13 cellular contexts compared by ENCODE assay signal in genomic region chr12:53386381-53386780, GRCh38. TPM values are rescaled to one million over a fixed set of nuclear protein-coding genes. Genes with fewer than 3 reads are reported as not detected.
DNase-seq lines count a peak whose midpoint lies in the region; ATAC-seq and TF ChIP-seq lines count a peak whose summit lies in the region.
"Not testable (repeated sequence)": the region's sequence is repeated elsewhere in the genome, so short reads cannot be mapped to it uniquely, and the experiment has no call there.
"Had no signal": no experiment of that assay in that cellular context is flagged by ENCODE, and none has a peak within 500 bp of the region (broad histone marks: within the 10 kb centered on the region; RNA-seq: fewer than 3 reads in every experiment).

No MANE protein-coding gene starts in this region.

- TF ChIP-seq POLR2A in breast epithelium (IDR thresholded peaks at IDR 0.05); gastroesophageal sphincter (IDR thresholded peaks at IDR 0.05): not testable (repeated sequence)

- ATAC-seq in GM23338; gastroesophageal sphincter; naive B cell (ENCODE audit: low read depth in 2 of 2); aorta (ENCODE audit: low FRiP score): not testable (repeated sequence)

- not testable (repeated sequence) for H2AFZ ChIP-seq in GM23338; SK-N-SH (ENCODE audit: low read depth)

- 93% methylated on average over 4 of the region's 5 CpGs for WGBS in SK-N-SH (ENCODE audit: low lambda C conversion rate)
- 87 to 100% methylated on average over 1 to 5 of the region's 5 CpGs for WGBS in gastroesophageal sphincter (ENCODE audit: low coverage in 1 of 2), 2 donors
- WGBS in aorta, 2 donors = 87 to 88% methylated on average over 5 of the region's 5 CpGs

- H3K79me2 ChIP-seq in GM23338 (replicated peaks; ENCODE audit: insufficient read depth) (peaks cover 100% of the 10 kb centered on the region), SK-N-SH (ENCODE audit: insufficient read depth) (peaks cover 100% of the 10 kb centered on the region)

- H3K4me2 ChIP-seq in GM23338 = not testable (repeated sequence)
- H3K4me2 ChIP-seq in SK-N-SH = peak overlapping the region; percentile 89

- H3K36me3 ChIP-seq in GM23338 (ENCODE audit: insufficient read depth) (peaks cover 31% of the 10 kb centered on the region; the same call in 1 of the 2 replicates), SK-N-SH (replicated peaks in 1 of 2; ENCODE audit: control insufficient read depth in 1 of 2, insufficient read depth in 2 of 2, low read length in 1 of 2) (peaks cover 14 to 45% of the 10 kb centered on the region in 2 experiments), gastroesophageal sphincter (peaks cover 0 to 49% of the 10 kb centered on the region in 2 donors), skeletal muscle tissue (ENCODE audit: control insufficient read depth in 3 of 3, insufficient read depth in 3 of 3, low read length in 3 of 3) (peaks cover 22 to 29% (median 27%) of the 10 kb centered on the region in 3 donors)
- H3K36me3 ChIP-seq in breast epithelium; aorta (ENCODE audit: control insufficient read depth in 1 of 2, insufficient read depth in 2 of 2, low read length in 1 of 2): not testable (repeated sequence)

- H3F3A ChIP-seq in GM23338 (replicated peaks; ENCODE audit: low read depth) = not testable (repeated sequence)
- peaks cover 47% of the 10 kb centered on the region for H3F3A ChIP-seq in SK-N-SH (replicated peaks; ENCODE audit: insufficient read depth)

- not testable (repeated sequence) for H3K27me3 Mint-ChIP-seq in GM23338 (ENCODE audit: insufficient read depth, low read depth, poor library complexity); activated T-helper 1 cell treated with anti-CD3 and anti-CD28 coated beads, Interleukin-12 subunit alpha, Interleukin-12 subunit beta, Interleukin-2, Interleukin-4 antibody, amounts not matched to agents 30 ng/mL and 10 ng/mL and 1 ng/mL, durations not matched to agents 14 hours and 24 hours and 36 hours (ENCODE audit: insufficient read depth); naive B cell

- H3K4me1 ChIP-seq in GM23338 (ENCODE audit: insufficient read depth) (peaks cover 11% of the 10 kb centered on the region), SK-N-SH (ENCODE audit: control insufficient read depth in 1 of 2, insufficient read depth in 2 of 2, low read depth in 1 of 2, low read length in 1 of 2) (peaks cover 27 to 73% of the 10 kb centered on the region in 2 experiments), breast epithelium (peaks cover 12 to 58% of the 10 kb centered on the region in 2 donors), gastroesophageal sphincter (peaks cover 10 to 100% (median 75%) of the 10 kb centered on the region in 3 donors), skeletal muscle tissue (ENCODE audit: control insufficient read depth in 3 of 3, insufficient read depth in 3 of 3, low read length in 3 of 3) (peaks cover 41 to 67% (median 62%) of the 10 kb centered on the region in 3 donors)
- not testable (repeated sequence) for H3K4me1 ChIP-seq in aorta (ENCODE audit: control insufficient read depth in 1 of 2, insufficient read depth in 2 of 2, low read length in 2 of 2)

- not testable (repeated sequence) for H3K27me3 ChIP-seq in GM23338 (ENCODE audit: insufficient read depth); SK-N-SH (ENCODE audit: insufficient read depth); breast epithelium; gastroesophageal sphincter; skeletal muscle tissue (ENCODE audit: control insufficient read depth in 3 of 3, insufficient read depth in 3 of 3, low read length in 3 of 3); aorta (ENCODE audit: control insufficient read depth in 1 of 2, insufficient read depth in 2 of 2, low read length in 1 of 2)

- not testable (repeated sequence) for H3K27ac ChIP-seq in GM23338 (ENCODE audit: low read depth); aorta (ENCODE audit: low read depth in 1 of 2, low read length in 2 of 2)
- peak overlapping the region in 1 of 2 experiments; percentile 72; a peak in 2 of 4 replicates for H3K27ac ChIP-seq in SK-N-SH (ENCODE audit: low read depth in 2 of 2, low read length in 1 of 2)
- H3K27ac ChIP-seq in breast epithelium = peak overlapping the region; percentile 35 to 81
- H3K27ac ChIP-seq in gastroesophageal sphincter = peak overlapping the region in 3 of 4 donors; percentile 20 to 78 (median 38)
- peak overlapping the region; percentile 19 for H3K27ac ChIP-seq in skeletal muscle tissue (ENCODE audit: low read depth, low read length)

- H4K20me1 ChIP-seq in GM23338 (replicated peaks; ENCODE audit: insufficient read depth) (peaks cover 23% of the 10 kb centered on the region), SK-N-SH (ENCODE audit: insufficient read depth) (peaks cover 19% of the 10 kb centered on the region; the same call in 1 of the 2 replicates)

- not testable (repeated sequence) for DNase-seq in GM23338 (ENCODE audit: low spot score); SK-N-SH; activated T-helper 1 cell treated with anti-CD3 and anti-CD28 coated beads, Interleukin-12 subunit alpha, Interleukin-12 subunit beta, Interleukin-2, Interleukin-4 antibody, amounts not matched to agents 30 ng/mL and 10 ng/mL and 1 ng/mL, durations not matched to agents 14 hours and 24 hours and 36 hours (ENCODE audit: low spot score); breast epithelium (ENCODE audit: low spot score in 2 of 2); naive B cell
- peak in 1 of 2 donors; percentile 11 for DNase-seq in aorta

- H3K9ac ChIP-seq in SK-N-SH (peak overlapping the region; percentile 10; the same call in 1 of the 2 replicates), skeletal muscle tissue (ENCODE audit: low read depth in 1 of 3, low read length in 3 of 3) (peak overlapping the region in 1 of 3 donors; percentile 69)

- not testable (repeated sequence) for TF ChIP-seq EP300 in SK-N-SH (IDR thresholded peaks at IDR 0.05; ENCODE audit: borderline replicate concordance in 1 of 2, low read depth in 1 of 2, low read length in 1 of 2); gastroesophageal sphincter (IDR thresholded peaks at IDR 0.05)

- not testable (repeated sequence) for H3K27ac Mint-ChIP-seq in GM23338
- H3K27ac Mint-ChIP-seq in activated T-helper 1 cell treated with anti-CD3 and anti-CD28 coated beads, Interleukin-12 subunit alpha, Interleukin-12 subunit beta, Interleukin-2, Interleukin-4 antibody, amounts not matched to agents 30 ng/mL and 10 ng/mL and 1 ng/mL, durations not matched to agents 14 hours and 24 hours and 36 hours = peak overlapping the region; percentile 62
- peak overlapping the region in 3 of 6 donors; percentile 22 to 53 (median 44) for H3K27ac Mint-ChIP-seq in naive B cell

- peaks cover 54% of the 10 kb centered on the region for H3K36me3 Mint-ChIP-seq in GM23338 (ENCODE audit: low read depth)
- peaks cover 38% of the 10 kb centered on the region for H3K36me3 Mint-ChIP-seq in activated T-helper 1 cell treated with anti-CD3 and anti-CD28 coated beads, Interleukin-12 subunit alpha, Interleukin-12 subunit beta, Interleukin-2, Interleukin-4 antibody, amounts not matched to agents 30 ng/mL and 10 ng/mL and 1 ng/mL, durations not matched to agents 14 hours and 24 hours and 36 hours (ENCODE audit: low read depth)
- peaks cover 9 to 22% of the 10 kb centered on the region in 2 donors for H3K36me3 Mint-ChIP-seq in naive B cell

- CTCF ChIA-PET in SK-N-SH (lab: Yijun Ruan, JAX) = interaction anchor here (1.4 to 2.4 kb wide), 7 partner anchors 19 to 95 kb away, joined by 3 to 11 read pairs (median 4); no protein-coding TSS in a partner anchor

- not testable (repeated sequence) for H3K9me3 Mint-ChIP-seq in GM23338; activated T-helper 1 cell treated with anti-CD3 and anti-CD28 coated beads, Interleukin-12 subunit alpha, Interleukin-12 subunit beta, Interleukin-2, Interleukin-4 antibody, amounts not matched to agents 30 ng/mL and 10 ng/mL and 1 ng/mL, durations not matched to agents 14 hours and 24 hours and 36 hours; naive B cell

- H3K4me3 Mint-ChIP-seq in GM23338 (peak overlapping the region; percentile 7; the same call in 1 of the 3 replicates), naive B cell (peak overlapping the region in 7 of 8 donors; percentile 15 to 84 (median 58))
- peak overlapping the region; percentile 57 for H3K4me3 Mint-ChIP-seq in activated T-helper 1 cell treated with anti-CD3 and anti-CD28 coated beads, Interleukin-12 subunit alpha, Interleukin-12 subunit beta, Interleukin-2, Interleukin-4 antibody, amounts not matched to agents 30 ng/mL and 10 ng/mL and 1 ng/mL, durations not matched to agents 14 hours and 24 hours and 36 hours

- POLR2A ChIA-PET in SK-N-SH (lab: Yijun Ruan, JAX) = not testable (repeated sequence)

- H3K9me3 ChIP-seq in SK-N-SH; breast epithelium; gastroesophageal sphincter; skeletal muscle tissue (ENCODE audit: control insufficient read depth in 3 of 3, low read length in 3 of 3); aorta (ENCODE audit: control insufficient read depth, low read length): not testable (repeated sequence)

- TF ChIP-seq CTCF in GM23338 (conservative IDR thresholded peaks at IDR 0.05; ENCODE audit: low read depth in 2 of 2); SK-N-SH (IDR thresholded peaks at IDR 0.05); breast epithelium (IDR thresholded peaks at IDR 0.05); gastroesophageal sphincter (IDR thresholded peaks at IDR 0.05): not testable (repeated sequence)

- H3K4me3 ChIP-seq in GM23338 = not testable (repeated sequence)
- H3K4me3 ChIP-seq in SK-N-SH (ENCODE audit: low read depth in 2 of 2, low read length in 1 of 2) = peak overlapping the region in 1 of 2 experiments; percentile 49; a peak in 1 of 4 replicates
- peak overlapping the region in 1 of 3 donors; percentile 69 for H3K4me3 ChIP-seq in breast epithelium
- peak overlapping the region in 1 of 2 donors; percentile 18 for H3K4me3 ChIP-seq in gastroesophageal sphincter
- peak overlapping the region in 1 of 3 donors; percentile 4 for H3K4me3 ChIP-seq in skeletal muscle tissue (ENCODE audit: low read length in 3 of 3)
- peak overlapping the region; percentile 23 to 44 for H3K4me3 ChIP-seq in aorta (ENCODE audit: low read length in 2 of 2)

- intact Hi-C loops in activated T-helper 1 cell treated with anti-CD3 and anti-CD28 coated beads, Interleukin-12 subunit alpha, Interleukin-12 subunit beta, Interleukin-2, Interleukin-4 antibody, amounts not matched to agents 30 ng/mL and 10 ng/mL and 1 ng/mL, durations not matched to agents 14 hours and 24 hours and 36 hours (cut with micrococcal nuclease); aorta (cut with DNase I): not testable (repeated sequence)
- intact Hi-C loops in breast epithelium (cut with DNase I; ENCODE audit: low total_unique reads) = loop anchor here (10.0 kb wide), 1 partner anchor 1102 kb away; no protein-coding TSS in a partner anchor

- not testable (repeated sequence) for TF ChIP-seq RAD21 in SK-N-SH (IDR thresholded peaks at IDR 0.05; ENCODE audit: low read length)

- not testable (repeated sequence) for H3K9me2 ChIP-seq in GM23338 (ENCODE audit: insufficient read depth); SK-N-SH

- H3K4me1 Mint-ChIP-seq in GM23338 = peaks cover 28% of the 10 kb centered on the region
- peaks cover 67% of the 10 kb centered on the region for H3K4me1 Mint-ChIP-seq in activated T-helper 1 cell treated with anti-CD3 and anti-CD28 coated beads, Interleukin-12 subunit alpha, Interleukin-12 subunit beta, Interleukin-2, Interleukin-4 antibody, amounts not matched to agents 30 ng/mL and 10 ng/mL and 1 ng/mL, durations not matched to agents 14 hours and 24 hours and 36 hours (ENCODE audit: low read depth)
- peaks cover 44 to 89% (median 69%) of the 10 kb centered on the region in 3 donors for H3K4me1 Mint-ChIP-seq in naive B cell

RNA-seq across cellular contexts. Expression of gene SP1, which starts 6.4 kb away (rescaled TPM):
- 68.4 and 73.3 TPM in 2 replicates for total RNA-seq in GM23338 (2014; rRNA removed; shearing (Covaris generic))
- 10.6 and 11.1 TPM in 2 replicates for polyA plus RNA-seq in GM23338 (2016; fragmentation: Nextera tagmentation; extraction: Ambion mirVana)
- polyA plus RNA-seq in SK-N-SH (2012; rRNA removed) = 12.9 and 18.8 TPM in 2 replicates
- polyA plus RNA-seq in SK-N-SH (2012; cell fraction: cytosol; rRNA removed) = 9.1 and 12.8 TPM in 2 replicates
- polyA plus RNA-seq in SK-N-SH (2012; cell fraction: nucleus; rRNA removed) = 26.1 and 41.3 TPM in 2 replicates
- 65.6 and 66.0 TPM in 2 replicates for total RNA-seq in activated T-helper 1 cell treated with anti-CD3 and anti-CD28 coated beads, Interleukin-12 subunit alpha, Interleukin-12 subunit beta, Interleukin-2, Interleukin-4 antibody, amounts not matched to agents 30 ng/mL and 10 ng/mL and 1 ng/mL, durations not matched to agents 14 hours and 24 hours and 36 hours
- 100 to 1,000 TPM in 1 of 3 donors, 10 to 100 TPM in 2; 84.6 to 111 (median 91.4) TPM for total RNA-seq in breast epithelium
- total RNA-seq in gastroesophageal sphincter = 10 to 100 TPM; 68.0 to 80.5 (median 74.0) TPM
- polyA plus RNA-seq in naive B cell (ENCODE audit: low read depth in 6 of 6) = 10 to 100 TPM in 5 of 6 donors, 1 to 10 TPM in 1; 8.3 to 17.5 (median 12.7) TPM
- total RNA-seq in skeletal muscle tissue = 30.3 TPM
- total RNA-seq in aorta = 10 to 100 TPM; 63.3 to 83.1 TPM
- 10 to 100 TPM in 1 of 2 donors, 1 to 10 TPM in 1; 7.4 to 17.3 TPM for polyA plus RNA-seq in aorta

RNA-seq across cellular contexts. Expression of gene AMHR2, which starts 37.3 kb away (rescaled TPM):
- 0.24 TPM in 1 of 2 replicates, not detected in the other for total RNA-seq in GM23338 (2014; rRNA removed; shearing (Covaris generic))
- polyA plus RNA-seq in GM23338 (2016; fragmentation: Nextera tagmentation; extraction: Ambion mirVana) = not detected in 2 replicates
- 0.03 and 0.06 TPM in 2 replicates for polyA plus RNA-seq in SK-N-SH (2012; rRNA removed)
- polyA plus RNA-seq in SK-N-SH (2012; cell fraction: cytosol; rRNA removed) = 0.03 TPM in 1 of 2 replicates, not detected in the other
- 0.05 and 0.16 TPM in 2 replicates for polyA plus RNA-seq in SK-N-SH (2012; cell fraction: nucleus; rRNA removed)
- not detected in 2 replicates for total RNA-seq in activated T-helper 1 cell treated with anti-CD3 and anti-CD28 coated beads, Interleukin-12 subunit alpha, Interleukin-12 subunit beta, Interleukin-2, Interleukin-4 antibody, amounts not matched to agents 30 ng/mL and 10 ng/mL and 1 ng/mL, durations not matched to agents 14 hours and 24 hours and 36 hours
- total RNA-seq in breast epithelium = under 1 TPM in 1 of 3 donors, not detected in 2; 0.15 TPM
- total RNA-seq in gastroesophageal sphincter = under 1 TPM in 1 of 4 donors, not detected in 3; 0.13 TPM
- not detected for polyA plus RNA-seq in naive B cell (ENCODE audit: low read depth in 6 of 6)
- total RNA-seq in skeletal muscle tissue = not detected
- total RNA-seq in aorta = not detected
- polyA plus RNA-seq in aorta = under 1 TPM in 1 of 2 donors, not detected in 1; 0.26 TPM
- total RNA-seq: dermis microvascular lymphatic vessel endothelial cell, left colon had no signal

RNA-seq across cellular contexts. Expression of gene SP7, which starts 50.2 kb away (rescaled TPM):
- total RNA-seq in GM23338 (2014; rRNA removed; shearing (Covaris generic)) = 0.04 and 0.17 TPM in 2 replicates
- polyA plus RNA-seq in GM23338 (2016; fragmentation: Nextera tagmentation; extraction: Ambion mirVana) (0.16 TPM in 1 of 2 replicates, not detected in the other), SK-N-SH (2012; rRNA removed) (not detected in 2 replicates), naive B cell (ENCODE audit: low read depth in 6 of 6) (under 1 TPM in 3 of 6 donors, not detected in 3; 0.17 to 0.33 (median 0.27) TPM), aorta (not detected)
- polyA plus RNA-seq in SK-N-SH (2012; cell fraction: cytosol; rRNA removed) = 0.01 TPM in 1 of 2 replicates, not detected in the other
- 0.07 and 0.16 TPM in 2 replicates for polyA plus RNA-seq in SK-N-SH (2012; cell fraction: nucleus; rRNA removed)
- not detected in 2 replicates for total RNA-seq in activated T-helper 1 cell treated with anti-CD3 and anti-CD28 coated beads, Interleukin-12 subunit alpha, Interleukin-12 subunit beta, Interleukin-2, Interleukin-4 antibody, amounts not matched to agents 30 ng/mL and 10 ng/mL and 1 ng/mL, durations not matched to agents 14 hours and 24 hours and 36 hours
- total RNA-seq in breast epithelium (not detected), gastroesophageal sphincter (not detected), skeletal muscle tissue (not detected), aorta (under 1 TPM in 1 of 2 donors, not detected in 1; 0.33 TPM)
- total RNA-seq: dermis microvascular lymphatic vessel endothelial cell, left colon, right atrium auricular region, SK-MEL-5, thyroid gland had no signal

RNA-seq across cellular contexts. Expression of gene PRR13, which starts 55.2 kb away (rescaled TPM):
- 70.5 and 120 TPM in 2 replicates for total RNA-seq in GM23338 (2014; rRNA removed; shearing (Covaris generic))
- polyA plus RNA-seq in GM23338 (2016; fragmentation: Nextera tagmentation; extraction: Ambion mirVana) = 302 and 303 TPM in 2 replicates
- 58.5 and 59.3 TPM in 2 replicates for polyA plus RNA-seq in SK-N-SH (2012; rRNA removed)
- polyA plus RNA-seq in SK-N-SH (2012; cell fraction: cytosol; rRNA removed) = 62.4 and 69.7 TPM in 2 replicates
- polyA plus RNA-seq in SK-N-SH (2012; cell fraction: nucleus; rRNA removed) = 39.6 and 44.1 TPM in 2 replicates
- total RNA-seq in activated T-helper 1 cell treated with anti-CD3 and anti-CD28 coated beads, Interleukin-12 subunit alpha, Interleukin-12 subunit beta, Interleukin-2, Interleukin-4 antibody, amounts not matched to agents 30 ng/mL and 10 ng/mL and 1 ng/mL, durations not matched to agents 14 hours and 24 hours and 36 hours = 206 and 219 TPM in 2 replicates
- 10 to 100 TPM; 57.1 to 65.1 (median 61.0) TPM for total RNA-seq in breast epithelium
- total RNA-seq in gastroesophageal sphincter = 10 to 100 TPM; 54.2 to 73.2 (median 69.6) TPM
- 1,000 to 10,000 TPM in 1 of 6 donors, 100 to 1,000 TPM in 5; 660 to 1,169 (median 730) TPM for polyA plus RNA-seq in naive B cell (ENCODE audit: low read depth in 6 of 6)
- 15.7 TPM for total RNA-seq in skeletal muscle tissue
- 100 to 1,000 TPM in 1 of 2 donors, 10 to 100 TPM in 1; 94.6 to 104 TPM for total RNA-seq in aorta
- polyA plus RNA-seq in aorta = 100 to 1,000 TPM; 107 to 224 TPM

Comparison
In these comparisons a context has a peak if more than half of its experiments do, and no peak if none do; other contexts are left out.
1. H3K4me3 Mint-ChIP-seq: peak in every context shown above with its lines; median percentile 58 in naive B cell; 57 in activated T-helper 1 cell treated with anti-CD3 and anti-CD28 coated beads, Interleukin-12 subunit alpha, Interleukin-12 subunit beta, Interleukin-2, Interleukin-4 antibody, amounts not matched to agents 30 ng/mL and 10 ng/mL and 1 ng/mL, durations not matched to agents 14 hours and 24 hours and 36 hours; 7 in GM23338.